In genomic region chr12:16382652-16383312, GRCh38 we compare ENCODE assay signal across 7 cellular contexts. TPM values are rescaled to one million over a fixed set of nuclear protein-coding genes. Genes with fewer than 3 reads are reported as not detected.
A peak's percentile ranks its signal among the peaks of the same experiment; 100 is the strongest.
DNase-seq lines count a peak whose midpoint lies in the region.
"Not testable (repeated sequence)": the region's sequence is repeated elsewhere in the genome, so short reads cannot be mapped to it uniquely, and the experiment has no call there.
"Had no signal": no experiment of that assay in that cellular context is flagged by ENCODE, and none has a peak within 500 bp of the region (broad histone marks: within the 10 kb centered on the region; RNA-seq: fewer than 3 reads in every experiment).

No MANE protein-coding gene starts in this region.

- H3K4me1 ChIP-seq in iPS-15b (ENCODE audit: control insufficient read depth, insufficient read depth, low read length): not testable (repeated sequence)

- not testable (repeated sequence) for H3K9ac ChIP-seq in iPS-15b (ENCODE audit: low read depth, low read length)

- H3K4me3 ChIP-seq in iPS-15b (ENCODE audit: low read depth, low read length): peak overlapping the region; percentile 4

- H3K27me3 ChIP-seq in iPS-15b (ENCODE audit: control insufficient read depth, insufficient read depth, low read length): not testable (repeated sequence)

- not testable (repeated sequence) for H3K9me3 ChIP-seq in iPS-15b (ENCODE audit: control insufficient read depth, insufficient read depth, low read length)

- peak; percentile 85 for DNase-seq in DMS53 (lab: John Stamatoyannopoulos, UW)
- peak; percentile 62 for DNase-seq in HT-29 (ENCODE audit: low spot score)
- peak; percentile 35 for DNase-seq in NCI-H526 treated with DMSO at 0.1 percent for 48 hours (lab: John Stamatoyannopoulos, UW)
- peak; percentile 45 for DNase-seq in SW480 (ENCODE audit: low spot score)
- peak; percentile 26 for DNase-seq in mucosa of gallbladder (ENCODE audit: low spot score)

- not testable (repeated sequence) for H3K36me3 ChIP-seq in iPS-15b (ENCODE audit: control insufficient read depth, insufficient read depth, low read length)

RNA-seq across cellular contexts. Expression of gene MGST1, which starts 35.3 kb away (rescaled TPM):
- 48.4 and 49.4 TPM in 2 replicates for total RNA-seq in HT-29 (2014; rRNA removed; shearing (Covaris generic))
- 410 TPM for total RNA-seq in mucosa of gallbladder
- total RNA-seq: CD8-positive, alpha-beta T cell had no signal

Comparison
In these comparisons a context has a peak if more than half of its experiments do, and no peak if none do; other contexts are left out.
1. Peak in every context shown above with its lines: DNase-seq and H3K4me3 ChIP-seq.
2. DNase-seq: peak in every context shown above with its lines; median percentile 85 in DMS53; 62 in HT-29; 45 in SW480; 35 in NCI-H526 treated with DMSO at 0.1 percent for 48 hours; 26 in mucosa of gallbladder.